ENCODE assay signal across 17 cellular contexts in the genomic region with DNA sequence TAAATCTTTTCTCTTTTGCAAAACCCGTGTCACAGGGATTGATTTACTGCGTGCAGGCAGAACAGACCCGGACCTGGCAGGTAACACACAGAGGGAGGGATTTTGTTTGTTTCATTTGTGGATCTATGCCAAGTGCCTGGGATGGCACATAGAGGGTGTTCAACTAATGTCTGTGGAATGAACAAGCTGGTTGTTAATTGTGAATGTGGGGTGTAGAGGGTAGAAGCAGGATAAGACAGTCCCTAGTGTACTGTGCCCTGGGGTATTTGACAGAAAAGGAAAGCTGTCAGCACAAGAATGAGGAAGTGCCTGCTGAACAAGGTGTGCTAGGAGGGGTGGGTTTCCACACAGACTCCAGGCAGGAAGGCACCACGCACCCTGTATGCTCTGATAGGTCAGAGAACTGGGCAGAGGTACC.
DNase-seq lines count a peak whose midpoint lies in the region; ATAC-seq and TF ChIP-seq lines count a peak whose summit lies in the region.
"Had no signal": no experiment of that assay in that cellular context is flagged by ENCODE, and none has a peak within 500 bp of the region (broad histone marks: within the 10 kb centered on the region; RNA-seq: fewer than 3 reads in every experiment).

No MANE protein-coding gene starts in this region.

- H3K9me3 Mint-ChIP-seq in nephron progenitor cell = no peaks in the 10 kb centered on the region
- H3K9me3 Mint-ChIP-seq: H9 had no signal

- H3K4me1 ChIP-seq in BLaER1 treated with 17β-estradiol and CSF1 and Interleukin-3, amounts not matched to agents 10 nM and 100 nM = peaks cover 11 to 28% (median 16%) of the 10 kb centered on the region in 10 experiments; a peak in 19 of 20 replicates
- no peaks in the 10 kb centered on the region for H3K4me1 ChIP-seq in body of pancreas
- H3K4me1 ChIP-seq: Peyer's patch had no signal

- H3K27me3 Mint-ChIP-seq in nephron progenitor cell (ENCODE audit: low read depth, poor library complexity) = no peaks in the 10 kb centered on the region
- H3K27me3 Mint-ChIP-seq: CD8-positive, alpha-beta memory T cell had no signal

- H3K4me3 Mint-ChIP-seq in nephron progenitor cell = no peak overlapping the region
- H3K4me3 Mint-ChIP-seq: CD8-positive, alpha-beta memory T cell; H9 had no signal

- peak overlapping the region in 10 of 11 experiments; percentile 3 to 73 (median 56); a peak in 19 of 22 replicates for H3K4me2 ChIP-seq in BLaER1 treated with 17β-estradiol and CSF1 and Interleukin-3, amounts not matched to agents 10 nM and 100 nM

- no peaks in the 10 kb centered on the region for H3K36me3 ChIP-seq in BLaER1 treated with 17β-estradiol and CSF1 and Interleukin-3, amounts not matched to agents 10 nM and 100 nM
- no peaks in the 10 kb centered on the region for H3K36me3 ChIP-seq in body of pancreas (replicated peaks in 1 of 2; ENCODE audit: insufficient read depth in 1 of 2, low read depth in 2 of 2)
- H3K36me3 ChIP-seq: Peyer's patch had no signal

- peak; percentile 26 for DNase-seq in KBM-7
- peak; percentile 18 to 49 (median 38) for DNase-seq in body of pancreas
- no peak for DNase-seq in nephron progenitor cell
- DNase-seq in Ammon's horn (ENCODE audit: low spot score) = no peak
- no peak for DNase-seq in NCI-H345 treated with DMSO at 0.1 percent for 48 hours (lab: John Stamatoyannopoulos, UW; ENCODE audit: unreplicated experiment)
- DNase-seq in globus pallidus (ENCODE audit: low spot score) = no peak
- DNase-seq: CD8-positive, alpha-beta memory T cell; H9; Karpas-422; NCI-H1417 treated with DMSO at 0.1 percent for 48 hours; NCI-H2081 treated with DMSO at 0.1 percent for 48 hours; NCI-H446; Peyer's patch; SIG-M5 had no signal

- no peaks in the 10 kb centered on the region for H3K36me3 Mint-ChIP-seq in nephron progenitor cell (ENCODE audit: low read depth)
- H3K36me3 Mint-ChIP-seq: CD8-positive, alpha-beta memory T cell had no signal

- H3K27me3 ChIP-seq in BLaER1 treated with 17β-estradiol and CSF1 and Interleukin-3, amounts not matched to agents 10 nM and 100 nM = no peaks in the 10 kb centered on the region
- H3K27me3 ChIP-seq in body of pancreas = no peaks in the 10 kb centered on the region
- H3K27me3 ChIP-seq: Peyer's patch had no signal

- no peak overlapping the region for H3K4me3 ChIP-seq in BLaER1 treated with 17β-estradiol and CSF1 and Interleukin-3, amounts not matched to agents 10 nM and 100 nM
- no peak overlapping the region for H3K4me3 ChIP-seq in body of pancreas
- H3K4me3 ChIP-seq: Peyer's patch had no signal

- peaks cover 0 to 4% (median 0%) of the 10 kb centered on the region in 11 experiments; a peak in 2 of 22 replicates for H3K9me3 ChIP-seq in BLaER1 treated with 17β-estradiol and CSF1 and Interleukin-3, amounts not matched to agents 10 nM and 100 nM (replicated peaks in 1 of 11)
- H3K9me3 ChIP-seq in body of pancreas = no peaks in the 10 kb centered on the region
- H3K9me3 ChIP-seq: Peyer's patch had no signal

- H3K27ac ChIP-seq in BLaER1 treated with 17β-estradiol and CSF1 and Interleukin-3, amounts not matched to agents 10 nM and 100 nM = no peak overlapping the region
- peak overlapping the region in 3 of 4 donors; percentile 42 to 69 (median 68) for H3K27ac ChIP-seq in body of pancreas
- H3K27ac ChIP-seq: Peyer's patch had no signal

- peak overlapping the region; percentile 68 for H3K27ac Mint-ChIP-seq in nephron progenitor cell

- intact Hi-C loops in body of pancreas (cut with DNase I) = no loop called here

- H3K9ac ChIP-seq in BLaER1 treated with 17β-estradiol and CSF1 and Interleukin-3, amounts not matched to agents 10 nM and 100 nM = 0 out of 22 replicates have a peak overlapping the region, but pooled peaks of 1 of the 11 experiments have one; percentile 2

- WGBS in body of pancreas, 2 donors = 13 to 17% methylated on average over 4 of the region's 4 CpGs

- no peaks in the 10 kb centered on the region for H4K20me1 ChIP-seq in BLaER1 treated with 17β-estradiol and CSF1 and Interleukin-3, amounts not matched to agents 10 nM and 100 nM

- TF ChIP-seq CTCF in body of pancreas (IDR thresholded peaks at IDR 0.05) = no peak
- TF ChIP-seq CTCF in nephron progenitor cell (IDR thresholded peaks at IDR 0.05) = no peak

- in situ Hi-C loops in KBM-7 (cut with MboI; ENCODE audit: low pct_unique_long_range_greater_than_20kb, low sequenced_read_pairs) = no loop called here

- TF ChIP-seq POLR2A in body of pancreas (IDR thresholded peaks at IDR 0.05) = no peak

- peaks cover 5% of the 10 kb centered on the region for H3K4me1 Mint-ChIP-seq in nephron progenitor cell
- H3K4me1 Mint-ChIP-seq: CD8-positive, alpha-beta memory T cell had no signal

- ATAC-seq in body of pancreas (peak; percentile 83), HG03108 (IDR thresholded peaks at IDR 0.05; ENCODE audit: unreplicated experiment) (no peak)
- ATAC-seq: HepG2 had no signal

Comparison
In these comparisons a context has a peak if more than half of its experiments do, and no peak if none do; other contexts are left out.
1. H3K27ac ChIP-seq: peak in body of pancreas (3 of 4); none in BLaER1 treated with 17β-estradiol and CSF1 and Interleukin-3, amounts not matched to agents 10 nM and 100 nM (0 of 11).
2. DNase-seq: peak in KBM-7 (single experiment) and body of pancreas (4 of 4); none in nephron progenitor cell (single experiment), Ammon's horn (single experiment), NCI-H345 treated with DMSO at 0.1 percent for 48 hours (single experiment) and globus pallidus (single experiment).